In genomic region chr17:43010667-43011308, GRCh38 we compare ENCODE assay signal across 1 cellular context.
TF ChIP-seq lines count a peak whose summit lies in the region.

No MANE protein-coding gene starts in this region.

TF ChIP-seq in K562, 482 proteins besides CTCF, POLR2A, EP300 and RAD21 (continued from another document and continues in another):
- TF ChIP-seq DPF2 (IDR thresholded peaks at IDR 0.05) (peak; percentile 23; the same call in 1 of the 2 replicates), ZNF57 (CRISPR knock-in tag; IDR thresholded peaks at IDR 0.05) (no peak), RNF2 (IDR thresholded peaks at IDR 0.05) (no peak), ZNF699 (CRISPR knock-in tag; IDR thresholded peaks at IDR 0.05; ENCODE audit: insufficient replicate concordance) (no peak), POLR2G (IDR thresholded peaks at IDR 0.05; ENCODE audit: low read depth, low read length) (no peak), HDAC3 (IDR thresholded peaks at IDR 0.05; ENCODE audit: borderline replicate concordance, partially characterized antibody) (no peak), NR1H2 (CRISPR knock-in tag; IDR thresholded peaks at IDR 0.05) (no peak), CHD4 (IDR thresholded peaks at IDR 0.05; ENCODE audit: insufficient read depth, insufficient replicate concordance, low read depth, low read length, poor library complexity, severe bottlenecking) (no peak), TCF7L2 (IDR thresholded peaks at IDR 0.05; ENCODE audit: low read depth, low read length) (no peak), LEF1 (IDR thresholded peaks at IDR 0.05) (no peak), XRCC3 (IDR thresholded peaks at IDR 0.05) (no peak), ATF7 (IDR thresholded peaks at IDR 0.05) (peak; percentile 31; the same call in 1 of the 2 replicates), ZNF282 (CRISPR knock-in tag; IDR thresholded peaks at IDR 0.05) (no peak), RBM17 (IDR thresholded peaks at IDR 0.05; ENCODE audit: borderline replicate concordance, low read depth, low read length) (no peak), DMBX1 (CRISPR knock-in tag; IDR thresholded peaks at IDR 0.05; ENCODE audit: borderline replicate concordance) (no peak), LARP7 (IDR thresholded peaks at IDR 0.05) (no peak), ETS1 (conservative IDR thresholded peaks at IDR 0.05; ENCODE audit: control insufficient read depth, low read depth, low read length) (no peak), ZNF431 (CRISPR knock-in tag; IDR thresholded peaks at IDR 0.05) (no peak), BRCA1 (IDR thresholded peaks at IDR 0.05) (no peak), BRCA1 (CRISPR knock-in tag; IDR thresholded peaks at IDR 0.05) (no peak), ZNF184 (CRISPR knock-in tag; IDR thresholded peaks at IDR 0.05) (no peak), RBBP5 (IDR thresholded peaks at IDR 0.05; ENCODE audit: borderline replicate concordance, insufficient read depth, low read length, poor library complexity, severe bottlenecking) (no peak), ZNF146 (CRISPR knock-in tag; IDR thresholded peaks at IDR 0.05; ENCODE audit: unreplicated experiment) (no peak), ZKSCAN8 (CRISPR knock-in tag; IDR thresholded peaks at IDR 0.05) (no peak), NFIX (CRISPR knock-in tag; IDR thresholded peaks at IDR 0.05; ENCODE audit: low read depth) (0 out of 2 replicates have a peak, but pooled peaks have one; percentile 2), SRSF1 (IDR thresholded peaks at IDR 0.05; ENCODE audit: low read depth, low read length) (no peak), YY1 (IDR thresholded peaks at IDR 0.05; ENCODE audit: borderline replicate concordance in 1 of 3, control insufficient read depth in 1 of 3, extremely low read depth in 1 of 3, insufficient read depth in 3 of 3, insufficient read length in 1 of 3, insufficient replicate concordance in 2 of 3, low read depth in 1 of 3, low read length in 2 of 3) (no peak), BCL6 (CRISPR knock-in tag; IDR thresholded peaks at IDR 0.05) (no peak), PML (IDR thresholded peaks at IDR 0.05; ENCODE audit: low read length) (no peak), ADNP (tag; IDR thresholded peaks at IDR 0.05) (no peak), CHD2 (IDR thresholded peaks at IDR 0.05; ENCODE audit: low read depth, low read length) (no peak), PHB2 (IDR thresholded peaks at IDR 0.05; ENCODE audit: low read depth) (no peak), KAT7 (CRISPR knock-in tag; IDR thresholded peaks at IDR 0.05; ENCODE audit: borderline replicate concordance) (no peak), CREM (IDR thresholded peaks at IDR 0.05; ENCODE audit: low read depth) (peak; percentile 34; the same call in 1 of the 2 replicates), CBFA2T2 (conservative IDR thresholded peaks at IDR 0.05) (no peak), HNRNPLL (IDR thresholded peaks at IDR 0.05; ENCODE audit: low read depth, low read length, poor library complexity, severe bottlenecking) (no peak), SRSF3 (IDR thresholded peaks at IDR 0.05; ENCODE audit: insufficient read depth, low read length) (no peak), C11orf30 (IDR thresholded peaks at IDR 0.05; ENCODE audit: low read depth) (no peak), ZNF124 (CRISPR knock-in tag; IDR thresholded peaks at IDR 0.05) (no peak), ZNF134 (CRISPR knock-in tag; conservative IDR thresholded peaks at IDR 0.05) (no peak), HDAC8 (tag; IDR thresholded peaks at IDR 0.05) (no peak), ELF1 (tag; IDR thresholded peaks at IDR 0.05) (no peak), HLTF (IDR thresholded peaks at IDR 0.05) (no peak), MAX (CRISPR knock-in tag; IDR thresholded peaks at IDR 0.05) (no peak), PHF8 (IDR thresholded peaks at IDR 0.05; ENCODE audit: borderline replicate concordance, low read length) (no peak), ZBTB17 (CRISPR knock-in tag; IDR thresholded peaks at IDR 0.05) (no peak), HINFP (tag; conservative IDR thresholded peaks at IDR 0.05; ENCODE audit: low read depth) (no peak), CREB3L1 (IDR thresholded peaks at IDR 0.05; ENCODE audit: borderline replicate concordance, low read depth) (no peak), TFAM (CRISPR knock-in tag; conservative IDR thresholded peaks at IDR 0.05) (no peak), HES1 (IDR thresholded peaks at IDR 0.05; ENCODE audit: low read depth) (no peak), ERF (CRISPR knock-in tag; IDR thresholded peaks at IDR 0.05) (no peak), U2AF2 (optimal IDR thresholded peaks at IDR 0.05; ENCODE audit: low read depth, low read length) (no peak), TEAD4 (IDR thresholded peaks at IDR 0.05; ENCODE audit: low read length) (peak; percentile 13; the same call in 1 of the 2 replicates), TEAD4 (CRISPR knock-in tag; IDR thresholded peaks at IDR 0.05; ENCODE audit: borderline replicate concordance) (no peak), TAF1 (IDR thresholded peaks at IDR 0.05; ENCODE audit: control insufficient read depth, extremely low read depth, insufficient read depth, low read length, severe bottlenecking) (no peak), GTF2B (IDR thresholded peaks at IDR 0.05; ENCODE audit: extremely low read depth, insufficient read length) (no peak), STAG1 (CRISPR knock-in tag; IDR thresholded peaks at IDR 0.05; ENCODE audit: borderline replicate concordance) (no peak), MEF2A (IDR thresholded peaks at IDR 0.05; ENCODE audit: control insufficient read depth, low read depth, low read length) (peak; percentile 30; the same call in 1 of the 2 replicates), SMAD2 (IDR thresholded peaks at IDR 0.05; ENCODE audit: low read depth, low read length) (no peak), E4F1 (CRISPR knock-in tag; IDR thresholded peaks at IDR 0.05; ENCODE audit: borderline replicate concordance) (no peak), CBX1 (IDR thresholded peaks at IDR 0.05; ENCODE audit: low read depth) (no peak)
- TF ChIP-seq, protein P1, sequence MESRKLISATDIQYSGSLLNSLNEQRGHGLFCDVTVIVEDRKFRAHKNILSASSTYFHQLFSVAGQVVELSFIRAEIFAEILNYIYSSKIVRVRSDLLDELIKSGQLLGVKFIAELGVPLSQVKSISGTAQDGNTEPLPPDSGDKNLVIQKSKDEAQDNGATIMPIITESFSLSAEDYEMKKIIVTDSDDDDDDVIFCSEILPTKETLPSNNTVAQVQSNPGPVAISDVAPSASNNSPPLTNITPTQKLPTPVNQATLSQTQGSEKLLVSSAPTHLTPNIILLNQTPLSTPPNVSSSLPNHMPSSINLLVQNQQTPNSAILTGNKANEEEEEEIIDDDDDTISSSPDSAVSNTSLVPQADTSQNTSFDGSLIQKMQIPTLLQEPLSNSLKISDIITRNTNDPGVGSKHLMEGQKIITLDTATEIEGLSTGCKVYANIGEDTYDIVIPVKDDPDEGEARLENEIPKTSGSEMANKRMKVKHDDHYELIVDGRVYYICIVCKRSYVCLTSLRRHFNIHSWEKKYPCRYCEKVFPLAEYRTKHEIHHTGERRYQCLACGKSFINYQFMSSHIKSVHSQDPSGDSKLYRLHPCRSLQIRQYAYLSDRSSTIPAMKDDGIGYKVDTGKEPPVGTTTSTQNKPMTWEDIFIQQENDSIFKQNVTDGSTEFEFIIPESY (CRISPR knock-in tag; IDR thresholded peaks at IDR 0.05) = no peak
- TF ChIP-seq, protein P2, sequence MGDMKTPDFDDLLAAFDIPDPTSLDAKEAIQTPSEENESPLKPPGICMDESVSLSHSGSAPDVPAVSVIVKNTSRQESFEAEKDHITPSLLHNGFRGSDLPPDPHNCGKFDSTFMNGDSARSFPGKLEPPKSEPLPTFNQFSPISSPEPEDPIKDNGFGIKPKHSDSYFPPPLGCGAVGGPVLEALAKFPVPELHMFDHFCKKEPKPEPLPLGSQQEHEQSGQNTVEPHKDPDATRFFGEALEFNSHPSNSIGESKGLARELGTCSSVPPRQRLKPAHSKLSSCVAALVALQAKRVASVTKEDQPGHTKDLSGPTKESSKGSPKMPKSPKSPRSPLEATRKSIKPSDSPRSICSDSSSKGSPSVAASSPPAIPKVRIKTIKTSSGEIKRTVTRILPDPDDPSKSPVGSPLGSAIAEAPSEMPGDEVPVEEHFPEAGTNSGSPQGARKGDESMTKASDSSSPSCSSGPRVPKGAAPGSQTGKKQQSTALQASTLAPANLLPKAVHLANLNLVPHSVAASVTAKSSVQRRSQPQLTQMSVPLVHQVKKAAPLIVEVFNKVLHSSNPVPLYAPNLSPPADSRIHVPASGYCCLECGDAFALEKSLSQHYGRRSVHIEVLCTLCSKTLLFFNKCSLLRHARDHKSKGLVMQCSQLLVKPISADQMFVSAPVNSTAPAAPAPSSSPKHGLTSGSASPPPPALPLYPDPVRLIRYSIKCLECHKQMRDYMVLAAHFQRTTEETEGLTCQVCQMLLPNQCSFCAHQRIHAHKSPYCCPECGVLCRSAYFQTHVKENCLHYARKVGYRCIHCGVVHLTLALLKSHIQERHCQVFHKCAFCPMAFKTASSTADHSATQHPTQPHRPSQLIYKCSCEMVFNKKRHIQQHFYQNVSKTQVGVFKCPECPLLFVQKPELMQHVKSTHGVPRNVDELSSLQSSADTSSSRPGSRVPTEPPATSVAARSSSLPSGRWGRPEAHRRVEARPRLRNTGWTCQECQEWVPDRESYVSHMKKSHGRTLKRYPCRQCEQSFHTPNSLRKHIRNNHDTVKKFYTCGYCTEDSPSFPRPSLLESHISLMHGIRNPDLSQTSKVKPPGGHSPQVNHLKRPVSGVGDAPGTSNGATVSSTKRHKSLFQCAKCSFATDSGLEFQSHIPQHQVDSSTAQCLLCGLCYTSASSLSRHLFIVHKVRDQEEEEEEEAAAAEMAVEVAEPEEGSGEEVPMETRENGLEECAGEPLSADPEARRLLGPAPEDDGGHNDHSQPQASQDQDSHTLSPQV (IDR thresholded peaks at IDR 0.05) = no peak
